18 cellular contexts compared by ENCODE assay signal in genomic region chr21:17185685-17186084, GRCh38.
DNase-seq lines count a peak whose midpoint lies in the region; ATAC-seq and TF ChIP-seq lines count a peak whose summit lies in the region.
"Had no signal": no experiment of that assay in that cellular context is flagged by ENCODE, and none has a peak within 500 bp of the region (broad histone marks: within the 10 kb centered on the region; RNA-seq: fewer than 3 reads in every experiment).

No MANE protein-coding gene starts in this region.

- no peak overlapping the region for H3K9ac ChIP-seq in endodermal cell (ENCODE audit: extremely low read depth, low read length, poor library complexity, severe bottlenecking)
- H3K9ac ChIP-seq: GM23248 had no signal

- H3K27ac ChIP-seq in endodermal cell (ENCODE audit: low read depth, low read length) (no peak overlapping the region), heart right ventricle (no peak overlapping the region), right cardiac atrium (ENCODE audit: low read length) (no peak overlapping the region), RWPE1 (no peak overlapping the region), aorta (ENCODE audit: low read depth in 1 of 2, low read length in 2 of 2) (no peak overlapping the region)
- H3K27ac ChIP-seq: GM23248 had no signal

- no peak for DNase-seq in endodermal cell
- peak in 1 of 2 donors; percentile 16 for DNase-seq in heart right ventricle
- DNase-seq in right cardiac atrium = peak in 2 of 3 donors; percentile 23 to 36
- no peak for DNase-seq in progenitor cell of endocrine pancreas (ENCODE audit: low spot score, unreplicated experiment)
- no peak for DNase-seq in RWPE1 (ENCODE audit: low spot score)
- no peak for DNase-seq in aorta
- DNase-seq: ACHN; BE2C; C1 segment of cervical spinal cord; CD4-positive, alpha-beta T cell; DMS53; DND-41; EL; GM23248; HCEC 1CT had no signal

- no peaks in the 10 kb centered on the region for H3K36me3 Mint-ChIP-seq in endodermal cell (ENCODE audit: low read depth)
- no peaks in the 10 kb centered on the region for H3K36me3 Mint-ChIP-seq in progenitor cell of endocrine pancreas (ENCODE audit: insufficient read depth)

- H3K9me3 ChIP-seq in endodermal cell (ENCODE audit: control insufficient read depth, low read length) (peaks cover 46% of the 10 kb centered on the region), heart right ventricle (peaks cover 0 to 56% (median 8%) of the 10 kb centered on the region in 11 donors), right cardiac atrium (ENCODE audit: control insufficient read depth, low read length) (no peaks in the 10 kb centered on the region), aorta (ENCODE audit: control insufficient read depth, low read length) (peaks cover 2% of the 10 kb centered on the region)
- H3K9me3 ChIP-seq: BE2C had no signal

- TF ChIP-seq CTCF in endodermal cell (conservative IDR thresholded peaks at IDR 0.05) (no peak), heart right ventricle (IDR thresholded peaks at IDR 0.05) (no peak), progenitor cell of endocrine pancreas (IDR thresholded peaks at IDR 0.05; ENCODE audit: unreplicated experiment) (no peak), RWPE1 (conservative IDR thresholded peaks at IDR 0.05; ENCODE audit: low read depth) (no peak)

- WGBS in endodermal cell (ENCODE audit: insufficient coverage in 1 of 2, insufficient read length in 1 of 2), 2 experiments = 83% methylated on average over 3 of the region's 3 CpGs; no CpG with 5 or more reads in 1 of the 2 experiments
- 35 to 49% methylated on average over 3 of the region's 3 CpGs for WGBS in heart right ventricle, 2 donors
- 34% methylated on average over 3 of the region's 3 CpGs for WGBS in right cardiac atrium
- 39 to 43% methylated on average over 3 of the region's 3 CpGs for WGBS in aorta, 2 donors

- no peaks in the 10 kb centered on the region for H3K36me3 ChIP-seq in endodermal cell (ENCODE audit: control insufficient read depth, insufficient read depth, low read length)
- no peaks in the 10 kb centered on the region for H3K36me3 ChIP-seq in heart right ventricle
- H3K36me3 ChIP-seq in aorta (ENCODE audit: control insufficient read depth in 1 of 2, insufficient read depth in 2 of 2, low read length in 1 of 2) = no peaks in the 10 kb centered on the region
- H3K36me3 ChIP-seq: BE2C had no signal

- POLR2A ChIA-PET in RWPE1 (lab: Yijun Ruan, JAX; ENCODE audit: low non-redundant PET) = no interaction called here

- intact Hi-C loops in heart right ventricle (cut with DNase I) (no loop called here), right cardiac atrium (cut with DNase I) (no loop called here), aorta (cut with DNase I) (no loop called here)

- H3K27ac Mint-ChIP-seq in endodermal cell = no peak overlapping the region
- H3K27ac Mint-ChIP-seq in progenitor cell of endocrine pancreas = peak overlapping the region; percentile 30
- H3K27ac Mint-ChIP-seq: CD4-positive, alpha-beta T cell had no signal

- H3K27me3 Mint-ChIP-seq in endodermal cell (ENCODE audit: insufficient read depth) = no peaks in the 10 kb centered on the region
- H3K27me3 Mint-ChIP-seq in progenitor cell of endocrine pancreas = no peaks in the 10 kb centered on the region
- H3K27me3 Mint-ChIP-seq: CD4-positive, alpha-beta T cell had no signal

- H3K4me3 ChIP-seq in endodermal cell (ENCODE audit: low read length) = peak overlapping the region; percentile 63
- no peak overlapping the region for H3K4me3 ChIP-seq in heart right ventricle
- no peak overlapping the region for H3K4me3 ChIP-seq in right cardiac atrium (ENCODE audit: low read length)
- no peak overlapping the region for H3K4me3 ChIP-seq in aorta (ENCODE audit: low read length in 2 of 2)
- H3K4me3 ChIP-seq: GM12878, GM23248, K562 had no signal

- peaks cover 7% of the 10 kb centered on the region for H3K4me1 ChIP-seq in endodermal cell (ENCODE audit: control insufficient read depth, insufficient read depth, low read length)
- no peaks in the 10 kb centered on the region for H3K4me1 ChIP-seq in heart right ventricle
- no peaks in the 10 kb centered on the region for H3K4me1 ChIP-seq in right cardiac atrium (ENCODE audit: control insufficient read depth, insufficient read depth, low read length)
- H3K4me1 ChIP-seq in aorta (ENCODE audit: control insufficient read depth in 1 of 2, insufficient read depth in 2 of 2, low read length in 2 of 2) = no peaks in the 10 kb centered on the region
- H3K4me1 ChIP-seq: BE2C had no signal

- no peak overlapping the region for H3K4me3 Mint-ChIP-seq in endodermal cell
- H3K4me3 Mint-ChIP-seq in progenitor cell of endocrine pancreas (ENCODE audit: low read depth) = no peak overlapping the region
- H3K4me3 Mint-ChIP-seq: CD4-positive, alpha-beta T cell had no signal

- peaks cover 20% of the 10 kb centered on the region for H3K9me3 Mint-ChIP-seq in endodermal cell
- H3K9me3 Mint-ChIP-seq in progenitor cell of endocrine pancreas (ENCODE audit: low read depth) = peaks cover 12% of the 10 kb centered on the region

- H3K4me1 Mint-ChIP-seq in endodermal cell (peaks cover 12% of the 10 kb centered on the region), progenitor cell of endocrine pancreas (ENCODE audit: low read depth) (no peaks in the 10 kb centered on the region)

- ATAC-seq in heart right ventricle = peak; percentile 33 to 85 (median 62)
- ATAC-seq in right cardiac atrium = peak; percentile 78 to 87
- no peak for ATAC-seq in aorta (ENCODE audit: low FRiP score)
- no peak for ATAC-seq in GM19351 (IDR thresholded peaks at IDR 0.05; ENCODE audit: unreplicated experiment)
- ATAC-seq: GM12878, K562 had no signal

- H3K27me3 ChIP-seq in endodermal cell (ENCODE audit: control insufficient read depth, insufficient read depth, low read length, poor library complexity, severe bottlenecking) = no peaks in the 10 kb centered on the region
- no peaks in the 10 kb centered on the region for H3K27me3 ChIP-seq in heart right ventricle
- H3K27me3 ChIP-seq in right cardiac atrium (ENCODE audit: control insufficient read depth, insufficient read depth) = no peaks in the 10 kb centered on the region
- no peaks in the 10 kb centered on the region for H3K27me3 ChIP-seq in aorta (ENCODE audit: control insufficient read depth in 1 of 2, insufficient read depth in 2 of 2, low read length in 1 of 2)
- H3K27me3 ChIP-seq: BE2C had no signal

- CTCF ChIA-PET in RWPE1 (lab: Yijun Ruan, JAX) = no interaction called here

Comparison
In these comparisons a context has a peak if more than half of its experiments do, and no peak if none do; other contexts are left out.
1. DNase-seq: peak in right cardiac atrium (2 of 3); none in endodermal cell (single experiment), progenitor cell of endocrine pancreas (single experiment), RWPE1 (single experiment) and aorta (0 of 2).
2. ATAC-seq: peak in heart right ventricle (8 of 8) and right cardiac atrium (2 of 2); none in aorta (single experiment) and GM19351 (single experiment).